26 cellular contexts compared by ENCODE assay signal in genomic region chr18:74012954-74013630, GRCh38.
DNase-seq lines count a peak whose midpoint lies in the region; ATAC-seq and TF ChIP-seq lines count a peak whose summit lies in the region.
"Had no signal": no experiment of that assay in that cellular context is flagged by ENCODE, and none has a peak within 500 bp of the region (broad histone marks: within the 10 kb centered on the region; RNA-seq: fewer than 3 reads in every experiment).

No MANE protein-coding gene starts in this region.

- H3K27ac ChIP-seq in mammary epithelial cell (ENCODE audit: insufficient read depth, low read depth, low read length) (no peak overlapping the region), lower lobe of right lung (no peak overlapping the region)
- H3K27ac ChIP-seq: A549, pancreas had no signal

- peaks cover 5% of the 10 kb centered on the region for H3K27me3 ChIP-seq in mammary epithelial cell (ENCODE audit: insufficient read depth, low read length)
- H3K27me3 ChIP-seq in lower lobe of right lung (ENCODE audit: low read depth) = no peaks in the 10 kb centered on the region
- H3K27me3 ChIP-seq in MG63 = no peaks in the 10 kb centered on the region
- H3K27me3 ChIP-seq: gastroesophageal sphincter had no signal

- in situ Hi-C loops in mammary epithelial cell (cut with MboI; ENCODE audit: low sequenced_read_pairs in 2 of 2) = no loop called here

- H3K27me3 Mint-ChIP-seq in MCF 10A (ENCODE audit: insufficient read depth, unreplicated experiment) = no peaks in the 10 kb centered on the region
- H3K27me3 Mint-ChIP-seq: activated naive CD4-positive, alpha-beta T cell treated with anti-CD3 and anti-CD28 coated beads, Interleukin-2, amount 50 U/mL, for 24 hours had no signal

- no peak overlapping the region for H3K4me3 Mint-ChIP-seq in MCF 10A (ENCODE audit: unreplicated experiment)
- H3K4me3 Mint-ChIP-seq: activated naive CD4-positive, alpha-beta T cell treated with anti-CD3 and anti-CD28 coated beads, Interleukin-2, amount 50 U/mL, for 24 hours; activated T-helper 17 cell treated with anti-CD3 and anti-CD28 coated beads, Interleukin-2, amount 50 U/mL, for 72 hours; CD4-positive, alpha-beta T cell; memory B cell; nephron progenitor cell had no signal

- H3K79me2 ChIP-seq in mammary epithelial cell (ENCODE audit: insufficient read depth, low read length) = no peaks in the 10 kb centered on the region

- peak; percentile 18 for DNase-seq in MCF 10A (ENCODE audit: unreplicated experiment)
- no peak for DNase-seq in mammary epithelial cell
- DNase-seq in astrocyte of the hippocampus (ENCODE audit: low read depth, low spot score) = peak; percentile 45
- no peak for DNase-seq in lower lobe of right lung
- no peak for DNase-seq in NCI-H526 (lab: John Stamatoyannopoulos, UW)
- no peak for DNase-seq in MG63
- DNase-seq: amniotic stem cell; CD4-positive, alpha-beta T cell; NCI-H1105; NCI-H187; NCI-H524 treated with DMSO at 0.1 percent for 48 hours; nephron progenitor cell; pancreas; retina; SHP77 treated with DMSO at 0.1 percent for 48 hours; stimulated activated CD4-positive, alpha-beta T cell treated with anti-CD3 and anti-CD28 coated beads, Interleukin-1b, Interleukin-23, amount 100 ng/mL, for 48 hours; stimulated activated naive CD4-positive, alpha-beta T cell treated with Interleukin-2 at 50 U/mL for 16 hours; T-helper 2 cell had no signal

- peaks cover 29% of the 10 kb centered on the region for H3K4me1 Mint-ChIP-seq in MCF 10A (ENCODE audit: insufficient read depth, unreplicated experiment)
- H3K4me1 Mint-ChIP-seq: activated naive CD4-positive, alpha-beta T cell treated with anti-CD3 and anti-CD28 coated beads, Interleukin-2, amount 50 U/mL, for 24 hours; memory B cell; nephron progenitor cell had no signal

- H3K4me2 ChIP-seq in mammary epithelial cell (ENCODE audit: insufficient read depth, low read depth, low read length) = no peak overlapping the region
- H3K4me2 ChIP-seq: A549 had no signal

- ATAC-seq in lower lobe of right lung = peak; percentile 38 to 40
- ATAC-seq in HG02759 (IDR thresholded peaks at IDR 0.05; ENCODE audit: unreplicated experiment) = no peak
- ATAC-seq in HG03135 (IDR thresholded peaks at IDR 0.05; ENCODE audit: unreplicated experiment) = no peak
- ATAC-seq: activated T-helper 17 cell treated with anti-CD3 and anti-CD28 coated beads, Interleukin-2, amount 50 U/mL, for 72 hours had no signal

- BruUV-seq in MCF 10A (replicated peaks; lab: Mats Ljungman, UMichigan) (no TSS peak), mammary epithelial cell (replicated peaks; lab: Mats Ljungman, UMichigan) (no TSS peak)

- CTCF ChIA-PET in MCF 10A (lab: Yijun Ruan, JAX) = interaction anchor here (0.5 to 0.7 kb wide), 3 partner anchors 16 to 1915 kb away, joined by 3 read pairs; no protein-coding TSS in a partner anchor
- CTCF ChIA-PET in mammary epithelial cell (lab: Charles Lee; ENCODE audit: low non-redundant PET) = no interaction called here

- dilution Hi-C loops in mammary epithelial cell (cut with HindIII; ENCODE audit: low sequenced_read_pairs) = no loop called here

- intact Hi-C loops in MCF 10A (cut with micrococcal nuclease) = no loop called here
- intact Hi-C loops in mammary epithelial cell (cut with micrococcal nuclease) = no loop called here
- intact Hi-C loops in lower lobe of right lung (cut with DNase I) = no loop called here

- no peaks in the 10 kb centered on the region for H3K9me3 Mint-ChIP-seq in MCF 10A (ENCODE audit: unreplicated experiment)
- H3K9me3 Mint-ChIP-seq: activated naive CD4-positive, alpha-beta T cell treated with anti-CD3 and anti-CD28 coated beads, Interleukin-2, amount 50 U/mL, for 24 hours; activated T-helper 17 cell treated with anti-CD3 and anti-CD28 coated beads, Interleukin-2, amount 50 U/mL, for 72 hours; CD4-positive, alpha-beta T cell; nephron progenitor cell had no signal

- no peak overlapping the region for H2AFZ ChIP-seq in mammary epithelial cell (ENCODE audit: low read depth, low read length)

- H3K9me3 ChIP-seq in mammary epithelial cell (replicated peaks; ENCODE audit: insufficient read depth, low read length) (peaks cover 2% of the 10 kb centered on the region), lower lobe of right lung (no peaks in the 10 kb centered on the region), MG63 (no peaks in the 10 kb centered on the region)
- H3K9me3 ChIP-seq: A549, gastroesophageal sphincter, HAP-1, pancreas had no signal

- TF ChIP-seq CTCF in MCF 10A (IDR thresholded peaks at IDR 0.05; ENCODE audit: unreplicated experiment) (no peak), mammary epithelial cell (conservative IDR thresholded peaks at IDR 0.05 in 1 of 2, IDR thresholded peaks at IDR 0.05 in 1 of 2; ENCODE audit: extremely low read depth in 1 of 2, insufficient read depth in 1 of 2, low read depth in 1 of 2, low read length in 2 of 2) (no peak), lower lobe of right lung (IDR thresholded peaks at IDR 0.05) (no peak)

- H3K36me3 Mint-ChIP-seq in MCF 10A (ENCODE audit: insufficient read depth, unreplicated experiment) = no peaks in the 10 kb centered on the region
- H3K36me3 Mint-ChIP-seq: activated naive CD4-positive, alpha-beta T cell treated with anti-CD3 and anti-CD28 coated beads, Interleukin-2, amount 50 U/mL, for 24 hours; memory B cell had no signal

- no peak overlapping the region for H3K9ac ChIP-seq in mammary epithelial cell (ENCODE audit: insufficient read depth, low read length)

- peaks cover 12% of the 10 kb centered on the region for H3K4me1 ChIP-seq in mammary epithelial cell (ENCODE audit: insufficient read depth, low read length)
- peaks cover 9% of the 10 kb centered on the region for H3K4me1 ChIP-seq in lower lobe of right lung
- H3K4me1 ChIP-seq: A549, gastroesophageal sphincter, HAP-1, pancreas had no signal

- POLR2A ChIA-PET in MCF 10A (lab: Yijun Ruan, JAX) = interaction anchor here (0.6 to 2.1 kb wide), 4 partner anchors 20 to 1165 kb away, joined by 3 to 6 read pairs (median 5); no protein-coding TSS in a partner anchor

- H3K36me3 ChIP-seq in mammary epithelial cell (ENCODE audit: insufficient read depth, low read length) (no peaks in the 10 kb centered on the region), lower lobe of right lung (no peaks in the 10 kb centered on the region), MG63 (no peaks in the 10 kb centered on the region)
- H3K36me3 ChIP-seq: gastroesophageal sphincter, HAP-1, pancreas had no signal

- no peaks in the 10 kb centered on the region for H4K20me1 ChIP-seq in mammary epithelial cell (ENCODE audit: insufficient read depth, low read length)

- peak overlapping the region; percentile 86 for H3K27ac Mint-ChIP-seq in MCF 10A (ENCODE audit: low read depth, unreplicated experiment)
- H3K27ac Mint-ChIP-seq: activated naive CD4-positive, alpha-beta T cell treated with anti-CD3 and anti-CD28 coated beads, Interleukin-2, amount 50 U/mL, for 24 hours; activated T-helper 17 cell treated with anti-CD3 and anti-CD28 coated beads, Interleukin-2, amount 50 U/mL, for 72 hours; CD4-positive, alpha-beta T cell; memory B cell; nephron progenitor cell had no signal

- H3K4me3 ChIP-seq in mammary epithelial cell (replicated peaks in 1 of 3; ENCODE audit: insufficient read depth in 1 of 3, low read depth in 2 of 3, low read length in 3 of 3) (no peak overlapping the region), lower lobe of right lung (no peak overlapping the region), MG63 (no peak overlapping the region)
- H3K4me3 ChIP-seq: A549, gastroesophageal sphincter, HAP-1, pancreas had no signal

- WGBS in mammary epithelial cell (ENCODE audit: low coverage, missing lambda C conversion rate) = 88% methylated on average over 14 of the region's 14 CpGs

Comparison
In these comparisons a context has a peak if more than half of its experiments do, and no peak if none do; other contexts are left out.
1. DNase-seq: peak in MCF 10A (single experiment) and astrocyte of the hippocampus (single experiment); none in mammary epithelial cell (single experiment), lower lobe of right lung (single experiment), NCI-H526 (0 of 2) and MG63 (single experiment).
2. ATAC-seq: peak in lower lobe of right lung (2 of 2); none in HG02759 (single experiment) and HG03135 (single experiment).